In the genomic region with DNA sequence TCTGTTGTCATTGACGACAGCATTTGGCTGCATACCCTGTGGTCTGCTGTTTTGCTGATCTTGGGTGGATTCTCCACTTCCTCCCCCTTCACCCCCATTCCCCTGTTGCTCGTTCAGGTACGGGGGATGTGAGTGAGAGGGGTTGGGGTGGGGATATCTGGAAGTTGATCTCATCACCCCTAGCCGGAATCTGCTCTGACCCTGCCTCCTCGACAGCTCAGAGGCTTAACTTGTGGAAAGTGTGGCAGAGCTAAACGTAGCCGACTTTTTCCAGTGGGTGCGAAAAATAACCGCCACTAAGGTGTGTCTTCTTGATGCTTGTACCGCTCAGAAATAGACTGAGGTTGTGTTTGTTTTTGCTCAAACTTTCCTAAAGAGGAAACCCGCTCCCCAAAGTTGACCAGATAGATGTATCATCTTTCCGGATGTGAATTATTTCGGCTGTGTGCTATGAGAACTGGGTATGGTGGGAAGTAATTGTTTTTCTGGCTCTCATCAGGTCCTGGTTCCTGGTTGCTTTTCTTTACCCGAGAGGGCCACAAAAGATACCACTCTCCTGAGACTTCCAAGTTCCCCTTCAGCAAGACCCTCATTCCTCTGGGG, we compare ENCODE assay signal across 16 cellular contexts. TPM values are rescaled to one million over a fixed set of nuclear protein-coding genes. Genes with fewer than 3 reads are reported as not detected.
DNase-seq lines count a peak whose midpoint lies in the region; ATAC-seq and TF ChIP-seq lines count a peak whose summit lies in the region.
"Had no signal": no experiment of that assay in that cellular context is flagged by ENCODE, and none has a peak within 500 bp of the region (broad histone marks: within the 10 kb centered on the region; RNA-seq: fewer than 3 reads in every experiment).

No MANE protein-coding gene starts in this region.

- no peak overlapping the region for H2AFZ ChIP-seq in SK-N-SH (ENCODE audit: low read depth)

- peak; percentile 29 for DNase-seq in activated naive CD4-positive, alpha-beta T cell treated with Interleukin-2 at 50 U/mL for 16 hours
- no peak for DNase-seq in activated naive CD4-positive, alpha-beta T cell treated with anti-CD3 and anti-CD28 coated beads, Interleukin-2, amount 50 U/mL, for 16 hours
- DNase-seq in activated CD8-positive, alpha-beta T cell treated with anti-CD3 and anti-CD28 coated beads for 36 hours, result no peak
- DNase-seq in naive thymus-derived CD4-positive, alpha-beta T cell, result no peak
- DNase-seq in tibial nerve (ENCODE audit: low spot score in 2 of 2) (no peak), NCI-H524 treated with DMSO at 0.1 percent for 48 hours (lab: John Stamatoyannopoulos, UW) (no peak), SK-N-SH (no peak)
- DNase-seq: activated B cell treated with CpG ODN at 0.5 μM for 24 hours, HFFc6, hippocampal formation, naive B cell, testis had no signal

- no peak for TF ChIP-seq CTCF in activated CD8-positive, alpha-beta T cell treated with anti-CD3 and anti-CD28 coated beads for 36 hours (IDR thresholded peaks at IDR 0.05)
- TF ChIP-seq CTCF in tibial nerve (IDR thresholded peaks at IDR 0.05) (no peak), SK-N-SH (IDR thresholded peaks at IDR 0.05) (no peak)

- H3K4me1 ChIP-seq in naive thymus-derived CD4-positive, alpha-beta T cell (ENCODE audit: control insufficient read depth in 2 of 2, insufficient read depth in 2 of 2, low read length in 2 of 2), result no peaks in the 10 kb centered on the region
- H3K4me1 ChIP-seq in tibial nerve (peaks cover 0 to 90% (median 28%) of the 10 kb centered on the region in 4 donors), SK-N-SH (ENCODE audit: control insufficient read depth in 1 of 2, insufficient read depth in 2 of 2, low read depth in 1 of 2, low read length in 1 of 2) (peaks cover 0 to 2% of the 10 kb centered on the region in 2 experiments; a peak in 1 of 4 replicates)

- H3K9ac ChIP-seq in SK-N-SH, result no peak overlapping the region

- intact Hi-C loops in activated CD8-positive, alpha-beta T cell treated with anti-CD3 and anti-CD28 coated beads for 36 hours (cut with micrococcal nuclease), result no loop called here
- intact Hi-C loops in naive thymus-derived CD4-positive, alpha-beta T cell (cut with micrococcal nuclease), result no loop called here

- TF ChIP-seq POLR2A in tibial nerve (IDR thresholded peaks at IDR 0.05), result no peak

- H3K27me3 Mint-ChIP-seq in activated CD8-positive, alpha-beta T cell treated with anti-CD3 and anti-CD28 coated beads for 36 hours, result peaks cover 11% of the 10 kb centered on the region
- H3K27me3 Mint-ChIP-seq in naive thymus-derived CD4-positive, alpha-beta T cell, result peaks cover 0 to 28% (median 0%) of the 10 kb centered on the region in 5 donors

- no peaks in the 10 kb centered on the region for H3K27me3 ChIP-seq in naive thymus-derived CD4-positive, alpha-beta T cell (ENCODE audit: control insufficient read depth in 2 of 2, insufficient read depth in 2 of 2, low read length in 2 of 2)
- H3K27me3 ChIP-seq in tibial nerve (no peaks in the 10 kb centered on the region), SK-N-SH (ENCODE audit: insufficient read depth) (peaks cover 39% of the 10 kb centered on the region)
- H3K27me3 ChIP-seq: testis had no signal

- no peak overlapping the region for H3K4me2 ChIP-seq in SK-N-SH

- H3K9me3 ChIP-seq in naive thymus-derived CD4-positive, alpha-beta T cell (ENCODE audit: control insufficient read depth in 2 of 3, low read length in 3 of 3), result no peaks in the 10 kb centered on the region
- H3K9me3 ChIP-seq in tibial nerve, result no peaks in the 10 kb centered on the region
- no peaks in the 10 kb centered on the region for H3K9me3 ChIP-seq in SK-N-SH
- H3K9me3 ChIP-seq: SJSA1, testis had no signal

- no peaks in the 10 kb centered on the region for H3K9me3 Mint-ChIP-seq in activated CD8-positive, alpha-beta T cell treated with anti-CD3 and anti-CD28 coated beads for 36 hours
- no peaks in the 10 kb centered on the region for H3K9me3 Mint-ChIP-seq in naive thymus-derived CD4-positive, alpha-beta T cell
- H3K9me3 Mint-ChIP-seq: activated B cell treated with CpG ODN at 0.5 μM for 24 hours, HFFc6, naive B cell had no signal

- POLR2A ChIA-PET in activated CD8-positive, alpha-beta T cell treated with anti-CD3 and anti-CD28 coated beads for 36 hours (lab: Charles Lee), result interaction anchor here (1.3 kb wide), 1 partner anchor 9 kb away, joined by 3 read pairs; no protein-coding TSS in a partner anchor
- POLR2A ChIA-PET in naive thymus-derived CD4-positive, alpha-beta T cell (lab: Charles Lee), result no interaction called here
- POLR2A ChIA-PET in SK-N-SH (lab: Yijun Ruan, JAX), result no interaction called here

- CTCF ChIA-PET in activated CD8-positive, alpha-beta T cell treated with anti-CD3 and anti-CD28 coated beads for 36 hours (lab: Charles Lee), result no interaction called here
- CTCF ChIA-PET in naive thymus-derived CD4-positive, alpha-beta T cell (lab: Charles Lee), result no interaction called here
- CTCF ChIA-PET in SK-N-SH (lab: Yijun Ruan, JAX), result interaction anchor here (0.7 to 2.7 kb wide), 3 partner anchors 12 to 195 kb away, joined by 3 to 8 read pairs (median 4); no protein-coding TSS in a partner anchor

- no peak overlapping the region for H3K4me3 ChIP-seq in naive thymus-derived CD4-positive, alpha-beta T cell (ENCODE audit: low read length)
- peak overlapping the region; percentile 18 to 70 (median 22) for H3K4me3 ChIP-seq in tibial nerve
- H3K4me3 ChIP-seq in SK-N-SH (ENCODE audit: low read depth in 2 of 2, low read length in 1 of 2), result no peak overlapping the region
- H3K4me3 ChIP-seq: SJSA1, testis had no signal

- no peaks in the 10 kb centered on the region for H3F3A ChIP-seq in SK-N-SH (replicated peaks; ENCODE audit: insufficient read depth)

- H3K4me1 Mint-ChIP-seq in activated CD8-positive, alpha-beta T cell treated with anti-CD3 and anti-CD28 coated beads for 36 hours (ENCODE audit: low read depth), result peaks cover 3% of the 10 kb centered on the region
- peaks cover 0 to 14% (median 4%) of the 10 kb centered on the region in 7 donors for H3K4me1 Mint-ChIP-seq in naive thymus-derived CD4-positive, alpha-beta T cell

- no peaks in the 10 kb centered on the region for H3K79me2 ChIP-seq in SK-N-SH (ENCODE audit: insufficient read depth)

- TF ChIP-seq RAD21 in SK-N-SH (IDR thresholded peaks at IDR 0.05; ENCODE audit: low read length), result no peak

- H3K4me3 Mint-ChIP-seq in activated CD8-positive, alpha-beta T cell treated with anti-CD3 and anti-CD28 coated beads for 36 hours, result peak overlapping the region; percentile 34
- H3K4me3 Mint-ChIP-seq in naive thymus-derived CD4-positive, alpha-beta T cell, result peak overlapping the region in 1 of 10 donors; percentile 34
- H3K4me3 Mint-ChIP-seq: activated B cell treated with CpG ODN at 0.5 μM for 24 hours, HFFc6 had no signal

- H3K27ac Mint-ChIP-seq in activated CD8-positive, alpha-beta T cell treated with anti-CD3 and anti-CD28 coated beads for 36 hours, result peak overlapping the region; percentile 82
- peak overlapping the region in 3 of 9 donors; percentile 61 to 70 (median 63) for H3K27ac Mint-ChIP-seq in naive thymus-derived CD4-positive, alpha-beta T cell
- H3K27ac Mint-ChIP-seq: activated B cell treated with CpG ODN at 0.5 μM for 24 hours, HFFc6 had no signal

- no peaks in the 10 kb centered on the region for H3K36me3 ChIP-seq in naive thymus-derived CD4-positive, alpha-beta T cell (ENCODE audit: control insufficient read depth in 2 of 3, insufficient read depth in 3 of 3, low read length in 3 of 3)
- H3K36me3 ChIP-seq in tibial nerve (peaks cover 6 to 85% (median 24%) of the 10 kb centered on the region in 3 donors), SK-N-SH (replicated peaks in 1 of 2; ENCODE audit: control insufficient read depth in 1 of 2, insufficient read depth in 2 of 2, low read length in 1 of 2) (no peaks in the 10 kb centered on the region)
- H3K36me3 ChIP-seq: SJSA1 had no signal

- H4K20me1 ChIP-seq in SK-N-SH (ENCODE audit: insufficient read depth), result no peaks in the 10 kb centered on the region

- H3K27ac ChIP-seq in naive thymus-derived CD4-positive, alpha-beta T cell (ENCODE audit: low read depth, low read length), result no peak overlapping the region
- H3K27ac ChIP-seq in tibial nerve (peak overlapping the region in 1 of 4 donors; percentile 96), SK-N-SH (ENCODE audit: low read depth in 2 of 2, low read length in 1 of 2) (no peak overlapping the region)
- H3K27ac ChIP-seq: SJSA1, testis had no signal

- peak; percentile 48 for ATAC-seq in activated CD8-positive, alpha-beta T cell treated with anti-CD3 and anti-CD28 coated beads for 36 hours
- peak; percentile 57 for ATAC-seq in naive thymus-derived CD4-positive, alpha-beta T cell
- no peak for ATAC-seq in HG03354 (IDR thresholded peaks at IDR 0.05; ENCODE audit: poor library complexity, severe bottlenecking, unreplicated experiment)
- ATAC-seq: esophagus mucosa, sciatic nerve had no signal

- no peaks in the 10 kb centered on the region for H3K9me2 ChIP-seq in SK-N-SH

- TF ChIP-seq EP300 in tibial nerve (IDR thresholded peaks at IDR 0.05) (no peak), SK-N-SH (IDR thresholded peaks at IDR 0.05; ENCODE audit: borderline replicate concordance in 1 of 2, low read depth in 1 of 2, low read length in 1 of 2) (no peak)

- H3K36me3 Mint-ChIP-seq in activated CD8-positive, alpha-beta T cell treated with anti-CD3 and anti-CD28 coated beads for 36 hours (ENCODE audit: low read depth), result no peaks in the 10 kb centered on the region
- H3K36me3 Mint-ChIP-seq in naive thymus-derived CD4-positive, alpha-beta T cell, result peaks cover 0 to 3% (median 0%) of the 10 kb centered on the region in 5 donors

- WGBS in tibial nerve, 2 donors, result 81 to 91% methylated on average over 14 of the region's 14 CpGs
- WGBS in SK-N-SH (ENCODE audit: low lambda C conversion rate), result 61% methylated on average over 12 of the region's 14 CpGs

TF ChIP-seq in SK-N-SH, 30 proteins besides CTCF, POLR2A, EP300 and RAD21:
- TF ChIP-seq RCOR1 (IDR thresholded peaks at IDR 0.05; ENCODE audit: low read length), result no peak
- TF ChIP-seq ELF1 (IDR thresholded peaks at IDR 0.05), result no peak

RNA-seq across cellular contexts. Expression of a gene that starts 6.6 kb away (rescaled TPM):
- 10 to 100 TPM in 1 of 2 experiments, 1 to 10 TPM in 1; 9.5 to 10.1 TPM for total RNA-seq in activated CD8-positive, alpha-beta T cell treated with anti-CD3 and anti-CD28 coated beads for 36 hours
- total RNA-seq in naive thymus-derived CD4-positive, alpha-beta T cell, result 10 to 100 TPM in 2 of 5 experiments, 1 to 10 TPM in 3; 3.0 to 22.1 (median 7.2) TPM
- 10 to 100 TPM in 1 of 2 donors, 1 to 10 TPM in 1; 3.0 to 15.4 TPM for polyA plus RNA-seq in naive thymus-derived CD4-positive, alpha-beta T cell
- 100 to 1,000 TPM; 405 to 756 (median 580) TPM for total RNA-seq in tibial nerve
- not detected in 2 replicates for polyA plus RNA-seq in SK-N-SH (2012; rRNA removed)
- polyA plus RNA-seq in SK-N-SH (2012; cell fraction: cytosol; rRNA removed), result not detected in 2 replicates
- not detected in 2 replicates for polyA plus RNA-seq in SK-N-SH (2012; cell fraction: nucleus; rRNA removed)
- total RNA-seq: HFFc6, SJSA1 had no signal

Comparison
In these comparisons a context has a peak if more than half of its experiments do, and no peak if none do; other contexts are left out.
1. H3K4me3 ChIP-seq: peak in tibial nerve (4 of 4); none in naive thymus-derived CD4-positive, alpha-beta T cell (single experiment) and SK-N-SH (0 of 2).
2. RNA of a gene that starts 6.6 kb away (total RNA-seq): 405 to 756 TPM in tibial nerve; 9.5 to 10.1 TPM in activated CD8-positive, alpha-beta T cell treated with anti-CD3 and anti-CD28 coated beads for 36 hours and 3.0 to 22.1 TPM in naive thymus-derived CD4-positive, alpha-beta T cell; every median in the first group is over 10 times any median in the second.